ENCODE assay signal across 25 cellular contexts in the genomic region with DNA sequence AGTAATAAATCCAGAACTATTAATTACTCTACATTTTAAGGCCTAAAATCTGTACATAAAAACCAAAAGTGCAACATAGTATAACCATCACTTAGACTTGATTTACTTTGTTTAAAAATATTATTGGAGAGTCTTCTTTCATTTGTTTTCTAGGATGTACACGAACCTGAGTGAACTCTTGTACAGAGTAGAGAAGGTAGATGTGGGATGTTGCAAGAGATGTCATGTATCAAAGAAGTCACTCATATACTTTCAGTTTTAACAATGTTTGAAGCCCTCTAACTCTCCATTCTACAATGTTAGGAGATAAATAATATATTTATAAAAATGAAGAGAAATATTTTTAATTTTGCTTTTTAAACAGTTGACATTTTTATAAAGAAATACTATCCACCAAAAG. TPM values are rescaled to one million over a fixed set of nuclear protein-coding genes. Genes with fewer than 3 reads are reported as not detected.
DNase-seq lines count a peak whose midpoint lies in the region; ATAC-seq, FAIRE-seq and TF ChIP-seq lines count a peak whose summit lies in the region.
"Had no signal": no experiment of that assay in that cellular context is flagged by ENCODE, and none has a peak within 500 bp of the region (broad histone marks: within the 10 kb centered on the region; RNA-seq: fewer than 3 reads in every experiment).

No MANE protein-coding gene starts in this region.

- intact Hi-C loops in K562 (cut with micrococcal nuclease), result no loop called here
- intact Hi-C loops in left ventricle myocardium superior (cut with micrococcal nuclease), result no loop called here

- H3K9me1 ChIP-seq in K562 (ENCODE audit: control insufficient read depth, insufficient read depth, low read length), result no peaks in the 10 kb centered on the region

- no peak for TF ChIP-seq POLR2A in K562 (conservative IDR thresholded peaks at IDR 0.05)

- no peak overlapping the region for H2AFZ ChIP-seq in K562 (ENCODE audit: low read depth, low read length)

- H3K4me3 ChIP-seq in K562, result no peak overlapping the region
- H3K4me3 ChIP-seq in endocrine pancreas (ENCODE audit: control insufficient read depth, insufficient read depth, low read length), result peak overlapping the region; percentile 4
- H3K4me3 ChIP-seq: BLaER1, GM12878 had no signal

- BruUV-seq in K562 (replicated peaks; lab: Mats Ljungman, UMichigan), result no TSS peak

- H3K79me2 ChIP-seq in K562 (ENCODE audit: control insufficient read depth, insufficient read depth, low read length), result no peaks in the 10 kb centered on the region

- ATAC-seq in K562, result peak; percentile 77
- ATAC-seq in left lobe of liver, result peak; percentile 57
- ATAC-seq in left ventricle myocardium superior, result no peak
- no peak for ATAC-seq in GM21723 (IDR thresholded peaks at IDR 0.05; ENCODE audit: unreplicated experiment)
- ATAC-seq: GM12878 had no signal

- H3K27me3 ChIP-seq in K562 (ENCODE audit: control insufficient read depth in 2 of 2, insufficient read depth in 2 of 2, low read length in 2 of 2) (no peaks in the 10 kb centered on the region), endocrine pancreas (ENCODE audit: control insufficient read depth, insufficient read depth, low read length) (no peaks in the 10 kb centered on the region)
- H3K27me3 ChIP-seq: BE2C, BLaER1 had no signal

- TF ChIP-seq EP300 in K562 (IDR thresholded peaks at IDR 0.05; ENCODE audit: low read length), result no peak

- POLR2A ChIA-PET in K562 (lab: Yijun Ruan, JAX), result interaction anchor here (1.4 kb wide), 1 partner anchor 30 kb away, joined by 3 read pairs; no protein-coding TSS in a partner anchor

- H3K36me3 ChIP-seq in K562 (ENCODE audit: control insufficient read depth, insufficient read depth, low read length) (no peaks in the 10 kb centered on the region), endocrine pancreas (ENCODE audit: control insufficient read depth, insufficient read depth, low read length) (no peaks in the 10 kb centered on the region)
- H3K36me3 ChIP-seq: BE2C, BLaER1 had no signal

- H4K20me1 ChIP-seq in K562 (replicated peaks; ENCODE audit: control insufficient read depth, insufficient read depth, low read length), result no peaks in the 10 kb centered on the region
- H4K20me1 ChIP-seq: BLaER1 had no signal

- no peaks in the 10 kb centered on the region for H3K4me1 ChIP-seq in K562 (replicated peaks in 1 of 2; ENCODE audit: control insufficient read depth in 2 of 2, insufficient read depth in 2 of 2, low read length in 2 of 2)
- H3K4me1 ChIP-seq in endocrine pancreas (ENCODE audit: control insufficient read depth, insufficient read depth, low read length), result peaks cover 3% of the 10 kb centered on the region
- H3K4me1 ChIP-seq: BE2C, BLaER1 had no signal

- H3K4me2 ChIP-seq in K562 (ENCODE audit: insufficient read depth, low read length), result no peak overlapping the region
- H3K4me2 ChIP-seq: BLaER1 had no signal

- in situ Hi-C loops in K562 (cut with MboI), result no loop called here

- CTCF ChIA-PET in K562 (lab: Yijun Ruan, JAX; ENCODE audit: low intra/inter-chr PET ratio), result no interaction called here

- no peaks in the 10 kb centered on the region for H3K9me3 ChIP-seq in K562 (replicated peaks; ENCODE audit: control insufficient read depth, insufficient read depth, low read depth, low read length)
- H3K9me3 ChIP-seq in endocrine pancreas (ENCODE audit: control insufficient read depth, low read length), result no peaks in the 10 kb centered on the region
- H3K9me3 ChIP-seq: BE2C, BLaER1 had no signal

- WGBS in K562 (ENCODE audit: insufficient coverage, low coverage, missing lambda C conversion rate), result 40% methylated on average over 1 of the region's 1 CpG

- DNase-seq in K562 (ENCODE audit: extremely low read depth in 1 of 4, low spot score in 3 of 4) (no peak), left lobe of liver (ENCODE audit: low spot score) (no peak), left ventricle myocardium superior (no peak)
- DNase-seq: 8988T; ACHN; BE2C; C1 segment of cervical spinal cord; CD4-positive, alpha-beta memory T cell; CD4-positive, CD25-positive, alpha-beta regulatory T cell; CD8-positive, alpha-beta memory T cell; COR-L47; DMS 273 treated with DMSO at 0.1 percent for 48 hours; DMS153; DMS53; DMS79; DND-41; EL; GDM1 had no signal

- no peak for FAIRE-seq in K562 (lab: Jason Lieb, UNC)
- FAIRE-seq: GM12878, GM12892, GM18507 had no signal

- no peak overlapping the region for H3K27ac ChIP-seq in K562 (ENCODE audit: extremely low read depth, low read depth, low read length)
- H3K27ac ChIP-seq: BLaER1 had no signal

- no peak for TF ChIP-seq RAD21 in K562 (CRISPR knock-in tag; conservative IDR thresholded peaks at IDR 0.05 in 1 of 2, IDR thresholded peaks at IDR 0.05 in 1 of 2)

- H3K9ac ChIP-seq in K562 (ENCODE audit: insufficient read depth in 1 of 2, low read depth in 2 of 2, low read length in 2 of 2) (no peak overlapping the region), endocrine pancreas (ENCODE audit: control insufficient read depth, insufficient read depth, low read length) (no peak overlapping the region)
- H3K9ac ChIP-seq: BLaER1 had no signal

- no peak for TF ChIP-seq CTCF in K562 (IDR thresholded peaks at IDR 0.05 in 2 of 3, conservative IDR thresholded peaks at IDR 0.05 in 1 of 3; ENCODE audit: insufficient read depth in 2 of 3, low read depth in 1 of 3, low read length in 3 of 3)

TF ChIP-seq in K562, 482 proteins besides CTCF, POLR2A, EP300 and RAD21 (continues in another document):
- no peak for TF ChIP-seq PURB (CRISPR knock-in tag; IDR thresholded peaks at IDR 0.05; ENCODE audit: low read depth)
- no peak for TF ChIP-seq MAZ (CRISPR knock-in tag; conservative IDR thresholded peaks at IDR 0.05 in 1 of 2, IDR thresholded peaks at IDR 0.05 in 1 of 2)
- TF ChIP-seq PTRF (tag; IDR thresholded peaks at IDR 0.05), result no peak
- TF ChIP-seq ZNF24 (IDR thresholded peaks at IDR 0.05), result no peak
- TF ChIP-seq ESRRB (CRISPR knock-in tag; IDR thresholded peaks at IDR 0.05; ENCODE audit: borderline replicate concordance), result no peak
- no peak for TF ChIP-seq ZNF717 (CRISPR knock-in tag; IDR thresholded peaks at IDR 0.05)
- no peak for TF ChIP-seq PRMT5 (CRISPR knock-in tag; IDR thresholded peaks at IDR 0.05)
- TF ChIP-seq KLF16 (IDR thresholded peaks at IDR 0.05), result no peak
- no peak for TF ChIP-seq SRSF1 (IDR thresholded peaks at IDR 0.05; ENCODE audit: low read depth, low read length)
- TF ChIP-seq ZNF668 (CRISPR knock-in tag; IDR thresholded peaks at IDR 0.05), result no peak
- no peak for TF ChIP-seq ZFX (CRISPR knock-in tag; IDR thresholded peaks at IDR 0.05)
- TF ChIP-seq ELF2 (CRISPR knock-in tag; IDR thresholded peaks at IDR 0.05), result no peak
- no peak for TF ChIP-seq RNF2 (IDR thresholded peaks at IDR 0.05)
- TF ChIP-seq HMGN3 (IDR thresholded peaks at IDR 0.05; ENCODE audit: borderline replicate concordance, extremely low read depth, insufficient read length, low read depth, low read length), result no peak
- no peak for TF ChIP-seq POLR2AphosphoS5 (IDR thresholded peaks at IDR 0.05; ENCODE audit: control insufficient read depth, insufficient read depth, low read depth, low read length)
- TF ChIP-seq, protein P1, sequence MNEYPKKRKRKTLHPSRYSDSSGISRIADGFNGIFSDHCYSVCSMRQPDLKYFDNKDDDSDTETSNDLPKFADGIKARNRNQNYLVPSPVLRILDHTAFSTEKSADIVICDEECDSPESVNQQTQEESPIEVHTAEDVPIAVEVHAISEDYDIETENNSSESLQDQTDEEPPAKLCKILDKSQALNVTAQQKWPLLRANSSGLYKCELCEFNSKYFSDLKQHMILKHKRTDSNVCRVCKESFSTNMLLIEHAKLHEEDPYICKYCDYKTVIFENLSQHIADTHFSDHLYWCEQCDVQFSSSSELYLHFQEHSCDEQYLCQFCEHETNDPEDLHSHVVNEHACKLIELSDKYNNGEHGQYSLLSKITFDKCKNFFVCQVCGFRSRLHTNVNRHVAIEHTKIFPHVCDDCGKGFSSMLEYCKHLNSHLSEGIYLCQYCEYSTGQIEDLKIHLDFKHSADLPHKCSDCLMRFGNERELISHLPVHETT (CRISPR knock-in tag; conservative IDR thresholded peaks at IDR 0.05 in 1 of 2, IDR thresholded peaks at IDR 0.05 in 1 of 2), result no peak
- no peak for TF ChIP-seq KDM2B (CRISPR knock-in tag; IDR thresholded peaks at IDR 0.05)

RNA-seq across cellular contexts. Expression of a gene that starts 38.6 kb away (rescaled TPM):
- 45.4 and 64.4 TPM in 2 replicates for total RNA-seq in K562 (2011; cell fraction: chromatin; rRNA removed; ENCODE audit: low replicate concordance)
- 15.7 and 19.9 TPM in 2 replicates for total RNA-seq in K562 (2011; cell fraction: nucleolus; rRNA removed)
- total RNA-seq in K562 (2011; cell fraction: nucleoplasm; rRNA removed), result 22.9 and 27.9 TPM in 2 replicates
- total RNA-seq in K562 (2014; rRNA removed) (5.7 and 8.0 TPM in 2 replicates), K562 (2014; rRNA removed; fragmentation: Illumina TruSeq; extraction: Trizol) (8.7 and 9.1 TPM in 2 replicates), K562 (2015; rRNA removed; fragmentation: Illumina TruSeq; extraction: Trizol) (7.0 and 8.4 TPM in 2 replicates), K562 (2021) (8.0 and 9.4 TPM in 2 replicates), left lobe of liver (14.1 TPM), left ventricle myocardium superior (16.9 TPM)
- polyA plus RNA-seq in K562 (2011; rRNA removed) (3.4 and 3.7 TPM in 2 replicates), K562 (2014; fragmentation: Illumina TruSeq; extraction: Trizol) (5.5 and 7.8 TPM in 2 replicates), K562 (2014; fragmentation: Nextera tagmentation; extraction: Ambion mirVana) (1 to 10 TPM in 1 of 2 experiments, under 1 TPM in 1; 0.89 to 2.9 TPM), K562 (2014; rRNA removed) (3.4 and 4.7 TPM in 2 replicates)
- 0.98 and 1.6 TPM in 2 replicates for polyA plus RNA-seq in K562 (2011; cell fraction: cytosol; rRNA removed)
- polyA plus RNA-seq in K562 (2011; cell fraction: nucleus; rRNA removed), result 6.2 and 7.1 TPM in 2 replicates
- polyA plus RNA-seq in K562 (2012), result 4.1 and 4.5 TPM in 2 replicates
- polyA minus RNA-seq in K562 (2011; rRNA and poly(A)+ RNA removed), result 26.2 and 35.6 TPM in 2 replicates
- polyA minus RNA-seq in K562 (2011; cell fraction: cytosol; rRNA and poly(A)+ RNA removed), result 4.0 and 5.7 TPM in 2 replicates
- 21.0 and 41.1 TPM in 2 replicates for polyA minus RNA-seq in K562 (2011; cell fraction: nucleus; rRNA and poly(A)+ RNA removed)
- total RNA-seq: CD4-positive, alpha-beta memory T cell; CD8-positive, alpha-beta memory T cell had no signal
- polyA plus RNA-seq: CD14-positive monocyte; CD4-positive, alpha-beta memory T cell; CD4-positive, CD25-positive, alpha-beta regulatory T cell; CD8-positive, alpha-beta memory T cell had no signal

Comparison
In these comparisons a context has a peak if more than half of its experiments do, and no peak if none do; other contexts are left out.
1. ATAC-seq: peak in K562 (single experiment) and left lobe of liver (single experiment); none in left ventricle myocardium superior (single experiment) and GM21723 (single experiment).